Comparison of ENCODE assay signal across 23 cellular contexts in the genomic region with DNA sequence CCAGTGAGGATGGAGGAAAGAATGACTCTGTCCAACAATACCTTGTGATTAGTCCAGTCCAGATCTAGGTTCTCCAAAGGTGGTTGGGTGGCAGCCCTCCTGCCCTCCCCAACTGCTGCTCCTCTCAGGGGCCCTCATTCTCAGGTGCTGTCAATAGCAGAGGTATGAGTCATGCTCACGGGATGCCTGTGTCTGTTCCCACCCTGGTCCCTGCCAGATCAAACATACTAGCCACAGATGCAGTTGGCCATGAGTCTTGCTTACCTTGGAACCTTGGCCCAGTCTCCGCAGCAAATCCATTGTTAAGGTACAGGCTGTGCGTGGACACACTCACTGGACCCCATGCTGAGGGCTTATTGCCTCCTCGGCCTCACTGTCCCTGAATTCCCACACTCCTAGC. TPM values are rescaled to one million over a fixed set of nuclear protein-coding genes. Genes with fewer than 3 reads are reported as not detected.
DNase-seq lines count a peak whose midpoint lies in the region; FAIRE-seq and TF ChIP-seq lines count a peak whose summit lies in the region.
"Had no signal": no experiment of that assay in that cellular context is flagged by ENCODE, and none has a peak within 500 bp of the region (broad histone marks: within the 10 kb centered on the region; RNA-seq: fewer than 3 reads in every experiment).

No MANE protein-coding gene starts in this region.

- H3K4me1 Mint-ChIP-seq in MCF 10A (ENCODE audit: insufficient read depth, unreplicated experiment) (no peaks in the 10 kb centered on the region), progenitor cell of endocrine pancreas (ENCODE audit: low read depth) (peaks cover 1% of the 10 kb centered on the region)
- H3K4me1 Mint-ChIP-seq: immature natural killer cell, nephron, T-cell had no signal

- no TSS peak for BruUV-seq in MCF 10A (replicated peaks; lab: Mats Ljungman, UMichigan)

- no peak for TF ChIP-seq POLR2A in breast epithelium (IDR thresholded peaks at IDR 0.05)

- H3K9me3 Mint-ChIP-seq in MCF 10A (ENCODE audit: unreplicated experiment) (peaks cover 7% of the 10 kb centered on the region), progenitor cell of endocrine pancreas (ENCODE audit: low read depth) (no peaks in the 10 kb centered on the region)
- H3K9me3 Mint-ChIP-seq: immature natural killer cell, nephron, T-cell had no signal

- CTCF ChIA-PET in MCF 10A (lab: Yijun Ruan, JAX), result interaction anchor here (0.8 to 13.5 kb wide), 4 partner anchors 8 to 76 kb away, joined by 3 to 424 read pairs (median 29); no protein-coding TSS in a partner anchor

- TF ChIP-seq CTCF in MCF 10A (IDR thresholded peaks at IDR 0.05; ENCODE audit: unreplicated experiment) (no peak), breast epithelium (IDR thresholded peaks at IDR 0.05) (no peak), progenitor cell of endocrine pancreas (IDR thresholded peaks at IDR 0.05; ENCODE audit: unreplicated experiment) (no peak)

- DNase-seq in MCF 10A (ENCODE audit: unreplicated experiment), result peak; percentile 5
- DNase-seq in breast epithelium (ENCODE audit: low spot score in 2 of 2), result no peak
- DNase-seq in NCI-H69 (lab: John Stamatoyannopoulos, UW), result peak; percentile 6
- peak; percentile 30 for DNase-seq in iPS-NIHi7 (ENCODE audit: extremely low spot score)
- peak; percentile 65 for DNase-seq in urothelium cell line (ENCODE audit: low spot score)
- no peak for DNase-seq in NAMALWA (ENCODE audit: low spot score)
- DNase-seq in progenitor cell of endocrine pancreas (ENCODE audit: low spot score, unreplicated experiment), result no peak
- DNase-seq in NCI-H128 (lab: John Stamatoyannopoulos, UW; ENCODE audit: unreplicated experiment), result no peak
- DNase-seq: activated CD4-positive, alpha-beta T cell treated with anti-CD3 and anti-CD28 coated beads for 1 hour; immature natural killer cell; left ventricle myocardium superior; NCI-H1417; NCI-H446; SHP77 treated with DMSO at 0.1 percent for 48 hours; sigmoid colon; stimulated activated naive CD8-positive, alpha-beta T cell treated with anti-CD3 and anti-CD28 coated beads, Interleukin-15, Interleukin-2, amounts not matched to agents 100 U/mL and 50 U/mL, for 24 hours; T-cell had no signal

- no peaks in the 10 kb centered on the region for H3K4me1 ChIP-seq in breast epithelium
- H3K4me1 ChIP-seq: BLaER1 treated with 17β-estradiol and CSF1 and Interleukin-3, amounts not matched to agents 10 nM and 100 nM; HAP-1; sigmoid colon had no signal

- H3K4me3 ChIP-seq in breast epithelium, result no peak overlapping the region
- H3K4me3 ChIP-seq: BLaER1 treated with 17β-estradiol and CSF1 and Interleukin-3, amounts not matched to agents 10 nM and 100 nM; HAP-1; sigmoid colon had no signal

- no peaks in the 10 kb centered on the region for H3K36me3 ChIP-seq in breast epithelium
- H3K36me3 ChIP-seq: BLaER1 treated with 17β-estradiol and CSF1 and Interleukin-3, amounts not matched to agents 10 nM and 100 nM; HAP-1; sigmoid colon had no signal

- no peak overlapping the region for H3K27ac Mint-ChIP-seq in MCF 10A (ENCODE audit: low read depth, unreplicated experiment)
- no peak overlapping the region for H3K27ac Mint-ChIP-seq in progenitor cell of endocrine pancreas
- H3K27ac Mint-ChIP-seq: activated naive CD8-positive, alpha-beta T cell; nephron; T-cell had no signal

- H3K27me3 Mint-ChIP-seq in MCF 10A (ENCODE audit: insufficient read depth, unreplicated experiment) (no peaks in the 10 kb centered on the region), progenitor cell of endocrine pancreas (peaks cover 5% of the 10 kb centered on the region)
- H3K27me3 Mint-ChIP-seq: activated naive CD8-positive, alpha-beta T cell; T-cell had no signal

- no peak for FAIRE-seq in urothelium cell line (lab: Jason Lieb, UNC)
- FAIRE-seq: D721Med, TTC549 had no signal

- no peak overlapping the region for H3K27ac ChIP-seq in breast epithelium
- H3K27ac ChIP-seq: BLaER1 treated with 17β-estradiol and CSF1 and Interleukin-3, amounts not matched to agents 10 nM and 100 nM; sigmoid colon had no signal

- H3K4me3 Mint-ChIP-seq in MCF 10A (ENCODE audit: unreplicated experiment) (no peak overlapping the region), progenitor cell of endocrine pancreas (ENCODE audit: low read depth) (no peak overlapping the region)
- H3K4me3 Mint-ChIP-seq: activated naive CD8-positive, alpha-beta T cell; immature natural killer cell; nephron; T-cell had no signal

- POLR2A ChIA-PET in MCF 10A (lab: Yijun Ruan, JAX), result interaction anchor here (1.4 to 2.6 kb wide), 2 partner anchors 16 to 39 kb away, joined by 3 to 10 read pairs; no protein-coding TSS in a partner anchor

- intact Hi-C loops in MCF 10A (cut with micrococcal nuclease) (no loop called here), breast epithelium (cut with DNase I; ENCODE audit: low total_unique reads) (no loop called here)

- no peaks in the 10 kb centered on the region for H3K9me3 ChIP-seq in breast epithelium
- H3K9me3 ChIP-seq: sigmoid colon had no signal

- no peaks in the 10 kb centered on the region for H3K27me3 ChIP-seq in breast epithelium
- H3K27me3 ChIP-seq: BLaER1 treated with 17β-estradiol and CSF1 and Interleukin-3, amounts not matched to agents 10 nM and 100 nM; sigmoid colon had no signal

- H3K36me3 Mint-ChIP-seq in MCF 10A (ENCODE audit: insufficient read depth, unreplicated experiment), result no peaks in the 10 kb centered on the region
- H3K36me3 Mint-ChIP-seq in progenitor cell of endocrine pancreas (ENCODE audit: insufficient read depth), result no peaks in the 10 kb centered on the region
- H3K36me3 Mint-ChIP-seq: activated naive CD8-positive, alpha-beta T cell; immature natural killer cell; T-cell had no signal

RNA-seq across cellular contexts. Expression of gene RPIA, which starts 24.9 kb away (rescaled TPM):
- 12.2 and 14.1 TPM in 2 replicates for total RNA-seq in MCF 10A (2022)
- total RNA-seq in breast epithelium, result 10 to 100 TPM in 2 of 3 donors, 1 to 10 TPM in 1; 9.9 to 15.4 (median 10.4) TPM
- 24.6 and 27.1 TPM in 2 replicates for total RNA-seq in progenitor cell of endocrine pancreas

RNA-seq across cellular contexts. Expression of gene EIF2AK3, which starts 39.3 kb away (rescaled TPM):
- total RNA-seq in MCF 10A (2022) (21.6 and 21.8 TPM in 2 replicates), breast epithelium (10 to 100 TPM; 18.1 to 39.1 (median 34.4) TPM), progenitor cell of endocrine pancreas (20.5 and 28.1 TPM in 2 replicates)

Comparison
In these comparisons a context has a peak if more than half of its experiments do, and no peak if none do; other contexts are left out.
1. DNase-seq: peak in MCF 10A (single experiment), NCI-H69 (single experiment), iPS-NIHi7 (single experiment) and urothelium cell line (single experiment); none in breast epithelium (0 of 2), NAMALWA (single experiment), progenitor cell of endocrine pancreas (single experiment) and NCI-H128 (single experiment).